ENCODE assay signal across 9 cellular contexts in the genomic region with DNA sequence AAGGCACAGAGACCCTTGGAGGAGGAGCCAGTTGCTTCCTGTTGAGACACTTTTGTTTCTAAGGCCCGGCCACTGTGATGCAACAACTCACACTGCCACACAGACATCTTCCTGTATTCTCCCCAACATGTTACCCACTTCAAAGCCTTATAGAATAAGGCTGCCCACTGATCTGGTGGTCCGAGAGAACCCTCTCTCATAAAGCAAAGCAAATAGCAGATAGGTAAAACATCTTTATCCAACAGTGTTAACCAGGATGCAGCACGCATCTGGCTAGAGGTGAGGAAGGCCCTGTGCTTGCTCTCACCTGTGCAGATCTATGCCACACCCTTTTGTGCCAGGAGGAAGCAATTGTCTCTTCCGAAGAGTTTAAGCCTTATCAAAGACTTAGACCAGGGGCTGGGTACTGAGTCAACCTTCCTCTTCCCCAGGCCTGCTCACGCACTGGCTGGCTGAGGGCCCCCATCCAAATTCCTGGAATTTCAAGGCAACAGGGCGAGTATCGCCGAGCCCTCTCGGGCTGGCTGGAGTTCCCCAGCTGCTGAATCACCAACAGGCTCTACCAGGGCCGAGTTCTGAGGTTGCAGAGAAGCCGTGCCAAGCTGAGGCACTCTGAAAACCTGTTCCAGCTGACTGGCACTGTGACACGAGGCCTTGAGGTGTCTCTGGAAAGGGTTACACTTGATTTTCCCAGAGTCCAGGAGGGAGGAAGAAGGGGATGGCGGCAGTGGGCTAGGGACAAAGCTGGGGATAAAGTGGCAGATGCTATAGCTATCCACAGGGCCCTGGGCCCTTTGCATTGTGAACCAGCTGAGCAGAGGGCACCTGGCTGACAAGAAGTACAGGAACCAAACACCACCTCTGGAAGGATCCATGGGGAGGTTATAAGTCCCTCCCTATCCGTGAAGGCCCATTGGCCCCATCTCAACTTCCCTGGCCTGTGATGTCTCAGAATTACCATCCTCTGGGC. TPM values are rescaled to one million over a fixed set of nuclear protein-coding genes. Genes with fewer than 3 reads are reported as not detected.
DNase-seq lines count a peak whose midpoint lies in the region; TF ChIP-seq lines count a peak whose summit lies in the region.
"Had no signal": no experiment of that assay in that cellular context is flagged by ENCODE, and none has a peak within 500 bp of the region (broad histone marks: within the 10 kb centered on the region; RNA-seq: fewer than 3 reads in every experiment).

No MANE protein-coding gene starts in this region.

- no peaks in the 10 kb centered on the region for H3K27me3 Mint-ChIP-seq in activated naive CD4-positive, alpha-beta T cell treated with anti-CD3 and anti-CD28 coated beads, Interleukin-2, amount 50 U/mL, for 24 hours
- H3K27me3 Mint-ChIP-seq in activated T-helper 2 cell treated with anti-CD3 and anti-CD28 coated beads, Interferon-gamma antibody, Interleukin-2, Interleukin-4, amounts not matched to agents 10 μg/mL and 5 μg/mL and 100 μg/mL, durations not matched to agents 14 hours and 24 hours and 36 hours (ENCODE audit: low read depth), result peaks cover 4% of the 10 kb centered on the region

- H3K79me2 ChIP-seq in Loucy (ENCODE audit: insufficient read depth, low read length), result 0 out of 2 replicates have a peak, but pooled peaks cover 19% of the 10 kb centered on the region

- H3K9me3 ChIP-seq in Loucy (ENCODE audit: insufficient read depth, low read depth, low read length), result no peaks in the 10 kb centered on the region

- H3K9ac ChIP-seq in Loucy (ENCODE audit: low read depth, low read length, poor library complexity, severe bottlenecking), result peak overlapping the region; percentile 54

- no peaks in the 10 kb centered on the region for H3F3A ChIP-seq in Loucy (ENCODE audit: low read depth)

- no peaks in the 10 kb centered on the region for H3K36me3 Mint-ChIP-seq in activated naive CD4-positive, alpha-beta T cell treated with anti-CD3 and anti-CD28 coated beads, Interleukin-2, amount 50 U/mL, for 24 hours
- H3K36me3 Mint-ChIP-seq in activated T-helper 2 cell treated with anti-CD3 and anti-CD28 coated beads, Interferon-gamma antibody, Interleukin-2, Interleukin-4, amounts not matched to agents 10 μg/mL and 5 μg/mL and 100 μg/mL, durations not matched to agents 14 hours and 24 hours and 36 hours (ENCODE audit: low read depth), result no peaks in the 10 kb centered on the region
- H3K36me3 Mint-ChIP-seq: brain had no signal

- H3K4me1 Mint-ChIP-seq in activated naive CD4-positive, alpha-beta T cell treated with anti-CD3 and anti-CD28 coated beads, Interleukin-2, amount 50 U/mL, for 24 hours, result peaks cover 19% of the 10 kb centered on the region
- H3K4me1 Mint-ChIP-seq in activated T-helper 2 cell treated with anti-CD3 and anti-CD28 coated beads, Interferon-gamma antibody, Interleukin-2, Interleukin-4, amounts not matched to agents 10 μg/mL and 5 μg/mL and 100 μg/mL, durations not matched to agents 14 hours and 24 hours and 36 hours (ENCODE audit: low read depth), result peaks cover 8% of the 10 kb centered on the region
- H3K4me1 Mint-ChIP-seq: brain had no signal

- H4K20me1 ChIP-seq in Loucy (ENCODE audit: insufficient read depth, low read length, poor library complexity, severe bottlenecking), result no peaks in the 10 kb centered on the region

- no peaks in the 10 kb centered on the region for H3K9me3 Mint-ChIP-seq in activated naive CD4-positive, alpha-beta T cell treated with anti-CD3 and anti-CD28 coated beads, Interleukin-2, amount 50 U/mL, for 24 hours
- no peaks in the 10 kb centered on the region for H3K9me3 Mint-ChIP-seq in activated T-helper 2 cell treated with anti-CD3 and anti-CD28 coated beads, Interferon-gamma antibody, Interleukin-2, Interleukin-4, amounts not matched to agents 10 μg/mL and 5 μg/mL and 100 μg/mL, durations not matched to agents 14 hours and 24 hours and 36 hours

- TF ChIP-seq CTCF in Loucy (conservative IDR thresholded peaks at IDR 0.05; ENCODE audit: low read length) (no peak), kidney epithelial cell (IDR thresholded peaks at IDR 0.05; ENCODE audit: insufficient read depth, low read length, poor library complexity, severe bottlenecking) (no peak)

- peak overlapping the region; percentile 25 for H3K27ac Mint-ChIP-seq in activated naive CD4-positive, alpha-beta T cell treated with anti-CD3 and anti-CD28 coated beads, Interleukin-2, amount 50 U/mL, for 24 hours
- no peak overlapping the region for H3K27ac Mint-ChIP-seq in activated T-helper 2 cell treated with anti-CD3 and anti-CD28 coated beads, Interferon-gamma antibody, Interleukin-2, Interleukin-4, amounts not matched to agents 10 μg/mL and 5 μg/mL and 100 μg/mL, durations not matched to agents 14 hours and 24 hours and 36 hours
- H3K27ac Mint-ChIP-seq: brain had no signal

- no peaks in the 10 kb centered on the region for H3K36me3 ChIP-seq in Loucy (ENCODE audit: insufficient read depth, low read length)
- no peaks in the 10 kb centered on the region for H3K36me3 ChIP-seq in kidney epithelial cell (ENCODE audit: control insufficient read depth, insufficient read depth, low read length)

- no peaks in the 10 kb centered on the region for H3K9me2 ChIP-seq in Loucy (replicated peaks; ENCODE audit: low read depth, low read length)

- peak overlapping the region; percentile 77 for H3K4me2 ChIP-seq in Loucy (ENCODE audit: low read depth, low read length, poor library complexity, severe bottlenecking)

- H3K4me3 ChIP-seq in Loucy (ENCODE audit: low read length, poor library complexity, severe bottlenecking), result peak overlapping the region; percentile 48
- no peak overlapping the region for H3K4me3 ChIP-seq in kidney epithelial cell (ENCODE audit: low read depth, low read length)

- intact Hi-C loops in activated T-helper 2 cell treated with anti-CD3 and anti-CD28 coated beads, Interferon-gamma antibody, Interleukin-2, Interleukin-4, amounts not matched to agents 10 μg/mL and 5 μg/mL and 100 μg/mL, durations not matched to agents 14 hours and 24 hours and 36 hours (cut with micrococcal nuclease), result no loop called here

- peak overlapping the region; percentile 15 for H3K4me3 Mint-ChIP-seq in activated naive CD4-positive, alpha-beta T cell treated with anti-CD3 and anti-CD28 coated beads, Interleukin-2, amount 50 U/mL, for 24 hours
- no peak overlapping the region for H3K4me3 Mint-ChIP-seq in activated T-helper 2 cell treated with anti-CD3 and anti-CD28 coated beads, Interferon-gamma antibody, Interleukin-2, Interleukin-4, amounts not matched to agents 10 μg/mL and 5 μg/mL and 100 μg/mL, durations not matched to agents 14 hours and 24 hours and 36 hours (ENCODE audit: low read depth)
- H3K4me3 Mint-ChIP-seq: brain had no signal

- H3K27me3 ChIP-seq in Loucy (ENCODE audit: insufficient read depth, low read length, poor library complexity, severe bottlenecking) (no peaks in the 10 kb centered on the region), kidney epithelial cell (ENCODE audit: control insufficient read depth, insufficient read depth, low read length) (no peaks in the 10 kb centered on the region)

- peak; percentile 95 for DNase-seq in AG20443 (ENCODE audit: low spot score)
- DNase-seq in kidney epithelial cell (ENCODE audit: low read depth), result peak; percentile 88
- no peak for DNase-seq in activated T-helper 2 cell treated with anti-CD3 and anti-CD28 coated beads, Interferon-gamma antibody, Interleukin-2, Interleukin-4, amounts not matched to agents 10 μg/mL and 5 μg/mL and 100 μg/mL, durations not matched to agents 14 hours and 24 hours and 36 hours (ENCODE audit: low spot score)
- no peak for DNase-seq in NCI-H2107 (lab: John Stamatoyannopoulos, UW)
- DNase-seq in NCI-H128 (lab: John Stamatoyannopoulos, UW; ENCODE audit: unreplicated experiment), result no peak
- DNase-seq in NCI-H2081 (lab: John Stamatoyannopoulos, UW), result no peak

- peaks cover 31% of the 10 kb centered on the region for H3K4me1 ChIP-seq in Loucy (ENCODE audit: insufficient read depth, low read length, poor library complexity, severe bottlenecking)

- H2AFZ ChIP-seq in Loucy (ENCODE audit: low read length), result peak overlapping the region; percentile 71

RNA-seq across cellular contexts. Expression of gene TGFA, which starts 29.3 kb away (rescaled TPM):
- 72.1 and 74.4 TPM in 2 replicates for total RNA-seq in kidney epithelial cell
- not detected in 2 replicates for total RNA-seq in activated T-helper 2 cell treated with anti-CD3 and anti-CD28 coated beads, Interferon-gamma antibody, Interleukin-2, Interleukin-4, amounts not matched to agents 10 μg/mL and 5 μg/mL and 100 μg/mL, durations not matched to agents 14 hours and 24 hours and 36 hours

Comparison
In these comparisons a context has a peak if more than half of its experiments do, and no peak if none do; other contexts are left out.
1. DNase-seq: peak in AG20443 (single experiment) and kidney epithelial cell (single experiment); none in activated T-helper 2 cell treated with anti-CD3 and anti-CD28 coated beads, Interferon-gamma antibody, Interleukin-2, Interleukin-4, amounts not matched to agents 10 μg/mL and 5 μg/mL and 100 μg/mL, durations not matched to agents 14 hours and 24 hours and 36 hours (single experiment), NCI-H2107 (single experiment), NCI-H128 (single experiment) and NCI-H2081 (0 of 2).
2. RNA of gene TGFA, which starts 29.3 kb away (total RNA-seq): 72.1 to 74.4 TPM in kidney epithelial cell; not detected in activated T-helper 2 cell treated with anti-CD3 and anti-CD28 coated beads, Interferon-gamma antibody, Interleukin-2, Interleukin-4, amounts not matched to agents 10 μg/mL and 5 μg/mL and 100 μg/mL, durations not matched to agents 14 hours and 24 hours and 36 hours; every median in the first group is over 10 times any median in the second.